25 cellular contexts compared by ENCODE assay signal in the genomic region with DNA sequence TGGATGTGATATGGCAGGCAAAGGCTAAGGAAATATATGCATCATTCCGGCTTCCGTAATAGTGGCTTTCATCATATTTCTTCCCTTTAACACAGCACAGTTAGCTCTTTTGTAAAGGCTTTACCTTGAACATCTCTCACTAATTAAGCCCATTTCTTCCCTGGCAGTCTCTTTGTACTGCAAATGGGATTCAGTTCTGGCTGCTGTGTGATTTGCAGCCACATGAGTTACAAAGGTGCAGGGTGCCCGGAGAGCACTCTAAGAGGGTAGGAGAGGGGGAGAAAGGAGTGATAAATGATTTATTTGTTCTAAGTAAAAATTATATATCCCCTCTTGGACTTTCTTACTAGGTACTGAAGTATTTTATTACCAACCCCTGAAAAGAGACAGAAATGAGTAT.
A peak's percentile ranks its signal among the peaks of the same experiment; 100 is the strongest.
DNase-seq lines count a peak whose midpoint lies in the region; ATAC-seq, FAIRE-seq and TF ChIP-seq lines count a peak whose summit lies in the region.
"Had no signal": no experiment of that assay in that cellular context is flagged by ENCODE, and none has a peak within 500 bp of the region (broad histone marks: within the 10 kb centered on the region; RNA-seq: fewer than 3 reads in every experiment).

No MANE protein-coding gene starts in this region.

- peaks cover 3% of the 10 kb centered on the region for H3K9me2 ChIP-seq in GM23338 (ENCODE audit: insufficient read depth)

- H3K27ac ChIP-seq in GM23338 (ENCODE audit: low read depth) (no peak overlapping the region), H1 (ENCODE audit: low read depth, low read length) (no peak overlapping the region), neural progenitor cell (no peak overlapping the region)
- H3K27ac ChIP-seq: A549; BLaER1 treated with 17β-estradiol and CSF1 and Interleukin-3, amounts not matched to agents 10 nM and 100 nM; GM23248 had no signal

- no peaks in the 10 kb centered on the region for H3K27me3 ChIP-seq in GM23338 (ENCODE audit: insufficient read depth)
- H3K27me3 ChIP-seq in H1 (replicated peaks in 1 of 4; ENCODE audit: control insufficient read depth in 3 of 4, extremely low read depth in 1 of 4, insufficient read depth in 3 of 4, low read length in 3 of 4) = no peaks in the 10 kb centered on the region
- no peaks in the 10 kb centered on the region for H3K27me3 ChIP-seq in neural progenitor cell
- H3K27me3 ChIP-seq: BE2C; BLaER1 treated with 17β-estradiol and CSF1 and Interleukin-3, amounts not matched to agents 10 nM and 100 nM had no signal

- no peak overlapping the region for H2BK120ac ChIP-seq in H1 (replicated peaks; ENCODE audit: low read depth, low read length)

- TF ChIP-seq RAD21 in H1 (IDR thresholded peaks at IDR 0.05 in 1 of 2, conservative IDR thresholded peaks at IDR 0.05 in 1 of 2; ENCODE audit: low read depth in 2 of 2, low read length in 2 of 2) = no peak

- H3K79me2 ChIP-seq in GM23338 (replicated peaks; ENCODE audit: insufficient read depth) = no peaks in the 10 kb centered on the region
- H3K79me2 ChIP-seq in H1 (ENCODE audit: control insufficient read depth in 1 of 2, insufficient read depth in 2 of 2, low read length in 2 of 2) = no peaks in the 10 kb centered on the region
- H3K79me2 ChIP-seq in neural progenitor cell (ENCODE audit: low read depth) = no peaks in the 10 kb centered on the region

- no peak overlapping the region for H4K8ac ChIP-seq in H1 (ENCODE audit: extremely low read depth, insufficient read depth, low read length)

- DNase-seq in GM23338 (ENCODE audit: low spot score) (peak; percentile 31), NCI-H2227 treated with DMSO at 0.1 percent for 48 hours (lab: John Stamatoyannopoulos, UW) (peak; percentile 27), H1 (ENCODE audit: low read depth in 1 of 2, low spot score in 2 of 2) (peak in 1 of 2 experiments; percentile 5), neural progenitor cell (ENCODE audit: low spot score) (peak; percentile 9), inferior parietal cortex (ENCODE audit: extremely low spot score) (no peak), DMS53 (lab: John Stamatoyannopoulos, UW) (no peak), NCI-H2196 treated with DMSO at 0.1 percent for 48 hours (lab: John Stamatoyannopoulos, UW; ENCODE audit: unreplicated experiment) (no peak)
- DNase-seq: 8988T; ACHN; AML-193; BE2C; CD4-positive, alpha-beta T cell; CD8-positive, alpha-beta memory T cell; DMS 273 treated with DMSO at 0.1 percent for 48 hours; DMS79 treated with DMSO at 0.1 percent for 48 hours; GM23248; H7; HCEC 1CT had no signal

- H3K23me2 ChIP-seq in H1 (ENCODE audit: low read depth, low read length) = no peaks in the 10 kb centered on the region

- H2BK12ac ChIP-seq in H1 (ENCODE audit: low read depth, low read length) = no peak overlapping the region

- CTCF ChIA-PET in H1 (lab: Charles Lee; ENCODE audit: partially characterized antibody) = interaction anchor here (0.6 to 1.6 kb wide), 6 partner anchors 9 to 843 kb away, joined by 3 to 7 read pairs (median 3); no protein-coding TSS in a partner anchor

- FAIRE-seq in H1 (lab: Jason Lieb, UNC) = no peak
- FAIRE-seq: A549, D721Med, G401.6, GM12892, GM19239 had no signal

- H3F3A ChIP-seq in GM23338 (replicated peaks; ENCODE audit: low read depth) (no peaks in the 10 kb centered on the region), neural progenitor cell (ENCODE audit: low read depth) (no peaks in the 10 kb centered on the region)

- TF ChIP-seq CTCF in GM23338 (conservative IDR thresholded peaks at IDR 0.05; ENCODE audit: low read depth in 2 of 2) (no peak), H1 (IDR thresholded peaks at IDR 0.05; ENCODE audit: control extremely low read depth in 1 of 3, insufficient read depth in 1 of 3, low read depth in 1 of 3, low read length in 3 of 3) (no peak), neural progenitor cell (IDR thresholded peaks at IDR 0.05) (no peak)

- H3K9me3 Mint-ChIP-seq in GM23338 (no peaks in the 10 kb centered on the region), neural progenitor cell (no peaks in the 10 kb centered on the region)
- H3K9me3 Mint-ChIP-seq: CD4-positive, alpha-beta T cell had no signal

- H3K23ac ChIP-seq in H1 (ENCODE audit: insufficient read length) = no peak overlapping the region

- no peak overlapping the region for H4K91ac ChIP-seq in H1 (replicated peaks; ENCODE audit: insufficient read length, low read length)

- no peak overlapping the region for H2BK20ac ChIP-seq in H1 (ENCODE audit: low read length)

- ATAC-seq in GM23338 = peak; percentile 87
- ATAC-seq: A549 had no signal

- H3K4me1 ChIP-seq in GM23338 (ENCODE audit: insufficient read depth) (peaks cover 8% of the 10 kb centered on the region), H1 (replicated peaks in 1 of 4; ENCODE audit: control insufficient read depth in 3 of 4, insufficient read depth in 4 of 4, low read length in 3 of 4) (peaks cover 0 to 5% (median 4%) of the 10 kb centered on the region in 4 experiments; a peak in 6 of 7 replicates), neural progenitor cell (peaks cover 5% of the 10 kb centered on the region)
- H3K4me1 ChIP-seq: A549; BE2C; BLaER1 treated with 17β-estradiol and CSF1 and Interleukin-3, amounts not matched to agents 10 nM and 100 nM had no signal

- H3K36me3 Mint-ChIP-seq in GM23338 (ENCODE audit: low read depth) (no peaks in the 10 kb centered on the region), neural progenitor cell (no peaks in the 10 kb centered on the region)
- H3K36me3 Mint-ChIP-seq: CD14-positive monocyte; CD8-positive, alpha-beta memory T cell had no signal

- no peak overlapping the region for H2BK15ac ChIP-seq in H1 (ENCODE audit: low read length)

- H4K5ac ChIP-seq in H1 (ENCODE audit: insufficient read length, low read depth, low read length) = no peak overlapping the region

- H2BK5ac ChIP-seq in H1 (ENCODE audit: low read depth, low read length) = no peak overlapping the region

- H3K14ac ChIP-seq in H1 (ENCODE audit: insufficient read length) = no peak overlapping the region

- WGBS in H1 (ENCODE audit: extremely low coverage in 1 of 2, insufficient coverage in 1 of 2, insufficient read length in 1 of 2, insufficient replicate concordance in 2 of 2, low coverage in 1 of 2, low lambda C conversion rate in 2 of 2, missing lambda C conversion rate in 1 of 2), 2 experiments = 69% methylated on average over 3 of the region's 3 CpGs; no CpG with 5 or more reads in 1 of the 2 experiments

- H3K9ac ChIP-seq in H1 (replicated peaks in 1 of 4; ENCODE audit: extremely low read depth in 1 of 4, low read depth in 3 of 4, low read length in 3 of 4) = no peak overlapping the region
- H3K9ac ChIP-seq in neural progenitor cell = no peak overlapping the region
- H3K9ac ChIP-seq: BLaER1 treated with 17β-estradiol and CSF1 and Interleukin-3, amounts not matched to agents 10 nM and 100 nM; GM23248 had no signal

- no peak overlapping the region for H3K4me2 ChIP-seq in GM23338
- H3K4me2 ChIP-seq in H1 (ENCODE audit: insufficient read depth in 1 of 2, low read depth in 2 of 2, low read length in 2 of 2) = no peak overlapping the region
- H3K4me2 ChIP-seq in neural progenitor cell = no peak overlapping the region
- H3K4me2 ChIP-seq: A549; BLaER1 treated with 17β-estradiol and CSF1 and Interleukin-3, amounts not matched to agents 10 nM and 100 nM had no signal

- no peak overlapping the region for H3K27ac Mint-ChIP-seq in GM23338
- H3K27ac Mint-ChIP-seq in neural progenitor cell = no peak overlapping the region
- H3K27ac Mint-ChIP-seq: CD14-positive monocyte; CD4-positive, alpha-beta T cell; CD8-positive, alpha-beta memory T cell had no signal

- TF ChIP-seq POLR2A in H1 (IDR thresholded peaks at IDR 0.05; ENCODE audit: control extremely low read depth in 1 of 2, low read depth in 2 of 2, low read length in 2 of 2) = no peak

- H3K79me1 ChIP-seq in H1 (ENCODE audit: low read depth, low read length) = no peaks in the 10 kb centered on the region

- no peak overlapping the region for H2AK5ac ChIP-seq in H1 (ENCODE audit: low read depth, low read length)

- no peak overlapping the region for H3K56ac ChIP-seq in H1 (replicated peaks; ENCODE audit: insufficient read length, low read depth, low read length)

- H4K20me1 ChIP-seq in GM23338 (replicated peaks; ENCODE audit: insufficient read depth) (no peaks in the 10 kb centered on the region), H1 (replicated peaks in 1 of 2; ENCODE audit: control insufficient read depth in 1 of 2, insufficient read depth in 2 of 2, low read length in 2 of 2) (no peaks in the 10 kb centered on the region), neural progenitor cell (ENCODE audit: low read depth) (no peaks in the 10 kb centered on the region)
- H4K20me1 ChIP-seq: BLaER1 treated with 17β-estradiol and CSF1 and Interleukin-3, amounts not matched to agents 10 nM and 100 nM had no signal

- H2AFZ ChIP-seq in GM23338 (no peak overlapping the region), H1 (ENCODE audit: low read length) (no peak overlapping the region), neural progenitor cell (replicated peaks) (no peak overlapping the region)
- H2AFZ ChIP-seq: GM23248 had no signal

- H3K4ac ChIP-seq in H1 (replicated peaks; ENCODE audit: insufficient read length, low read depth, low read length) = no peak overlapping the region

- H3K4me3 ChIP-seq in GM23338 (no peak overlapping the region), H1 (ENCODE audit: extremely low read depth in 1 of 4, insufficient read depth in 2 of 4, low read depth in 3 of 4, low read length in 4 of 4) (no peak overlapping the region), neural progenitor cell (no peak overlapping the region)
- H3K4me3 ChIP-seq: A549; BLaER1 treated with 17β-estradiol and CSF1 and Interleukin-3, amounts not matched to agents 10 nM and 100 nM; GM23248 had no signal

- H3K18ac ChIP-seq in H1 (ENCODE audit: extremely low read depth, low read length) = no peak overlapping the region

- H3K27me3 Mint-ChIP-seq in GM23338 (ENCODE audit: insufficient read depth, low read depth, poor library complexity) = peaks cover 2% of the 10 kb centered on the region
- no peaks in the 10 kb centered on the region for H3K27me3 Mint-ChIP-seq in neural progenitor cell (ENCODE audit: insufficient read depth, low read depth)

- POLR2A ChIA-PET in H1 (lab: Charles Lee; ENCODE audit: partially characterized antibody) = no interaction called here

- H3K36me3 ChIP-seq in GM23338 (ENCODE audit: insufficient read depth) = no peaks in the 10 kb centered on the region
- no peaks in the 10 kb centered on the region for H3K36me3 ChIP-seq in H1 (ENCODE audit: control insufficient read depth in 2 of 4, insufficient read depth in 4 of 4, low read length in 3 of 4)
- H3K36me3 ChIP-seq in neural progenitor cell = no peaks in the 10 kb centered on the region
- H3K36me3 ChIP-seq: BE2C; BLaER1 treated with 17β-estradiol and CSF1 and Interleukin-3, amounts not matched to agents 10 nM and 100 nM had no signal

- no peak overlapping the region for H3K4me3 Mint-ChIP-seq in GM23338
- H3K4me3 Mint-ChIP-seq in neural progenitor cell = no peak overlapping the region
- H3K4me3 Mint-ChIP-seq: CD14-positive monocyte; CD4-positive, alpha-beta T cell; CD8-positive, alpha-beta memory T cell had no signal

- peaks cover 10% of the 10 kb centered on the region for H3K4me1 Mint-ChIP-seq in GM23338
- no peaks in the 10 kb centered on the region for H3K4me1 Mint-ChIP-seq in neural progenitor cell
- H3K4me1 Mint-ChIP-seq: CD14-positive monocyte; CD8-positive, alpha-beta memory T cell had no signal

- no peak for TF ChIP-seq EP300 in H1 (IDR thresholded peaks at IDR 0.05; ENCODE audit: borderline replicate concordance in 1 of 2, low read depth in 2 of 2, low read length in 2 of 2)

- H3K9me3 ChIP-seq in H1 (ENCODE audit: insufficient read depth in 2 of 2, low read depth in 1 of 2, low read length in 1 of 2) (no peaks in the 10 kb centered on the region), neural progenitor cell (ENCODE audit: low read depth) (no peaks in the 10 kb centered on the region)
- H3K9me3 ChIP-seq: A549; BE2C; BLaER1 treated with 17β-estradiol and CSF1 and Interleukin-3, amounts not matched to agents 10 nM and 100 nM had no signal

Comparison
In these comparisons a context has a peak if more than half of its experiments do, and no peak if none do; other contexts are left out.
1. DNase-seq: peak in GM23338 (single experiment), NCI-H2227 treated with DMSO at 0.1 percent for 48 hours (single experiment) and neural progenitor cell (single experiment); none in inferior parietal cortex (single experiment), DMS53 (single experiment) and NCI-H2196 treated with DMSO at 0.1 percent for 48 hours (single experiment).